ENCODE assay signal across 8 cellular contexts in the genomic region with DNA sequence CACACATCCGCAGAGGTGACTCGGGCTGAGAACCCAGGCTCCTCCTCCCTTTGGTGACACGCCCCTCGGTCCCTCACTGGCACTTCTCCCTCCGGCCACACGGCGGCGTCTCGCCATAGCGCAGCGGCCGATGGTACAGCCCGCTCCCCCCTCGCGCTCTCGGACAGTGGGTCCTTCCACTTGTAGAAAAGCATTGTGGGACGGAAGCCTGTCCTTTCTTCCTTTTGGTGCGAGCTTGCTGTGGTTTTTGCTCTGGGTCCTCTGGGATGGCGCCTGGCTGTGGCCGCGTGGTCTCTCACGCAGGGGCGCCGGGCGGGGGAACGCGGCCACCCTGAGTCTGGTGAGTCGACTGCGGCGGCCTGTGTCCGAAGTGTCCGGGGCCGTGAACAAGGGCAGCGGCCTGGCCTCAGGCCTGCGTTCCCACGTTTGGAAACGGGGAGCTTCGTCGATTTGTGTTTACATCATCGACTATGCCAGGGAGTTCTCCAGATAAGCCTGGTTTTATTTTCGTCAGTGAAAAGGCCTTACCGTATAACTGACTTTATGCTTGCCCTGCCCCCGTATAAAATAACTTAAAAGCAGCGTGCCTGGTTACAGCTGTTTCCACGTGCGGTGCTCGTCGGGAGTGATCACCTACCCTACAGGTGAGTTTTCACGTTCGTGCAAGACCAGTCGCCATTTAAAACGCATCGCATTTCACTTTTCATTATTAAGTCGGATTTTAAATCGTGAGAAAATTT.
DNase-seq lines count a peak whose midpoint lies in the region; ATAC-seq and TF ChIP-seq lines count a peak whose summit lies in the region.

No MANE protein-coding gene starts in this region.

- peak overlapping the region; percentile 66 to 95 (median 90) for H3K27ac ChIP-seq in heart right ventricle
- H3K27ac ChIP-seq in prostate gland, result peak overlapping the region; percentile 72 to 78
- peak overlapping the region; percentile 57 for H3K27ac ChIP-seq in urinary bladder (ENCODE audit: low read depth)

- peak; percentile 99 for TF ChIP-seq CTCF in GM13976 (IDR thresholded peaks at IDR 0.05; ENCODE audit: borderline replicate concordance, control extremely low read depth, extremely low read depth, insufficient read depth, missing control alignments)
- TF ChIP-seq CTCF in heart right ventricle (IDR thresholded peaks at IDR 0.05), result peak; percentile 89 to 99 (median 95)
- TF ChIP-seq CTCF in prostate gland (IDR thresholded peaks at IDR 0.05), result peak; percentile 73 to 98 (median 92)

- peaks cover 0 to 40% (median 21%) of the 10 kb centered on the region in 9 donors for H3K36me3 ChIP-seq in heart right ventricle
- peaks cover 0 to 4% of the 10 kb centered on the region in 2 donors for H3K36me3 ChIP-seq in prostate gland
- peaks cover 5% of the 10 kb centered on the region for H3K36me3 ChIP-seq in urinary bladder (ENCODE audit: insufficient read depth)

- TF ChIP-seq POLR2A in prostate gland (IDR thresholded peaks at IDR 0.05), result peak; percentile 69

- H3K4me1 ChIP-seq in heart right ventricle (peaks cover 5 to 30% (median 27%) of the 10 kb centered on the region in 9 donors), prostate gland (replicated peaks) (no peaks in the 10 kb centered on the region), urinary bladder (ENCODE audit: insufficient read depth) (no peaks in the 10 kb centered on the region)

- intact Hi-C loops in heart right ventricle (cut with DNase I) (loop anchor here in 1 of 10 donors (2.0 kb wide), 1 partner anchor 258 kb away; a partner anchor contains a TSS), prostate gland (cut with DNase I) (no loop called here)

- WGBS in heart right ventricle, 2 donors, result 0 to 1% methylated on average over 55 of the region's 55 CpGs
- under 1% methylated on average over 55 of the region's 55 CpGs for WGBS in prostate gland
- under 1% methylated on average over 55 of the region's 55 CpGs for WGBS in urinary bladder

- DNase-seq in GM13976 (ENCODE audit: low spot score), result peak; percentile 90
- DNase-seq in NCI-H1417 treated with DMSO at 0.1 percent for 48 hours (lab: John Stamatoyannopoulos, UW), result peak; percentile 28
- peak; percentile 84 for DNase-seq in T follicular helper cell (ENCODE audit: low read depth)
- peak; percentile 87 for DNase-seq in amniotic epithelial cell (ENCODE audit: low read depth)
- peak; percentile 91 to 92 for DNase-seq in heart right ventricle
- peak; percentile 87 for DNase-seq in prostate gland (ENCODE audit: low spot score)

- no peaks in the 10 kb centered on the region for H3K9me3 ChIP-seq in heart right ventricle
- no peaks in the 10 kb centered on the region for H3K9me3 ChIP-seq in prostate gland

- ATAC-seq in HG02840 (IDR thresholded peaks at IDR 0.05; ENCODE audit: low FRiP score, unreplicated experiment) (peak; percentile 98), heart right ventricle (peak; percentile 91 to 97 (median 94))

- in situ Hi-C loops in GM13976 (cut with MboI; ENCODE audit: low sequenced_read_pairs, unreplicated experiment), result no loop called here

- H3K27me3 ChIP-seq in heart right ventricle (no peaks in the 10 kb centered on the region), prostate gland (replicated peaks; ENCODE audit: insufficient read depth) (no peaks in the 10 kb centered on the region)

- H3K4me3 ChIP-seq in heart right ventricle (peak overlapping the region; percentile 65 to 98 (median 81)), prostate gland (peak overlapping the region; percentile 75 to 82), urinary bladder (ENCODE audit: low read depth, low read length) (peak overlapping the region; percentile 67)

Comparison
In these comparisons a context has a peak if more than half of its experiments do, and no peak if none do; other contexts are left out.
1. Peak in every context shown above with its lines: DNase-seq, ATAC-seq, H3K4me3 ChIP-seq and H3K27ac ChIP-seq.
2. DNase-seq: peak in every context shown above with its lines; median percentile 92 in heart right ventricle; 90 in GM13976; 87 in amniotic epithelial cell; 87 in prostate gland; 84 in T follicular helper cell; 28 in NCI-H1417 treated with DMSO at 0.1 percent for 48 hours.